In the genomic region with DNA sequence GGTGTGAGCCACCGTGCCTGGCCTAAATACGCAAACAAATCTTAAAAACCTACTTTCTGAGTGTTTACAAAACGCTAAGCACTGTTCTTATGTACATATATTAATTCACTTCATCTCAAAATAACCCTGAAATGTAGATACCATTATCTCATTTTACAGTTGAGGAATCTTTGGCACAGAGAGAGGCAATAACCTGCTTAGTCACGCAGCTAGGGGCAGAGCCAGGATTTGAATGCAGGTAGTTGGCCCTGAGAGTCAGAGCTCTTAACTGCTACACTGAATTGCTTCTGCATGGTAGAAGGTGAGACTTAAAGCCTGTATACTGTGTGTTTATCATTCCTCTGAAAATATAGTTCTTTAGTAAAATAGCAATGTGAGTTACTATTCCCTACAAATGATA, we compare ENCODE assay signal across 1 cellular context.
A peak's percentile ranks its signal among the peaks of the same experiment; 100 is the strongest.
TF ChIP-seq lines count a peak whose summit lies in the region.

No MANE protein-coding gene starts in this region.

TF ChIP-seq in K562, 482 proteins besides CTCF, POLR2A, EP300 and RAD21 (continued from another document):
- no peak for TF ChIP-seq ZNF395 (CRISPR knock-in tag; IDR thresholded peaks at IDR 0.05)
- peak; percentile 45 for TF ChIP-seq DPF2 (IDR thresholded peaks at IDR 0.05)
- TF ChIP-seq CTBP1 (IDR thresholded peaks at IDR 0.05; ENCODE audit: borderline replicate concordance): 0 out of 2 replicates have a peak, but pooled peaks have one; percentile 9
- TF ChIP-seq BACH1 (tag; IDR thresholded peaks at IDR 0.05): no peak
- TF ChIP-seq ARID1B (IDR thresholded peaks at IDR 0.05): peak; percentile 50
- TF ChIP-seq PYGO2 (tag; IDR thresholded peaks at IDR 0.05): no peak
- no peak for TF ChIP-seq PTRF (tag; IDR thresholded peaks at IDR 0.05)
- TF ChIP-seq ZFP36 (IDR thresholded peaks at IDR 0.05; ENCODE audit: low read depth, low read length, partially characterized antibody): peak; percentile 68
- TF ChIP-seq C11orf30 (IDR thresholded peaks at IDR 0.05; ENCODE audit: low read depth): peak; percentile 76
- no peak for TF ChIP-seq GABPB1 (CRISPR knock-in tag; IDR thresholded peaks at IDR 0.05)
- no peak for TF ChIP-seq ZNF444 (CRISPR knock-in tag; IDR thresholded peaks at IDR 0.05)
- no peak for TF ChIP-seq SAFB2 (IDR thresholded peaks at IDR 0.05; ENCODE audit: borderline replicate concordance, low read depth, low read length, severe bottlenecking)
- TF ChIP-seq RBFOX2 (IDR thresholded peaks at IDR 0.05; ENCODE audit: low read depth, low read length): no peak
- no peak for TF ChIP-seq TCF7L2 (IDR thresholded peaks at IDR 0.05; ENCODE audit: low read depth, low read length)
- TF ChIP-seq, protein P1, sequence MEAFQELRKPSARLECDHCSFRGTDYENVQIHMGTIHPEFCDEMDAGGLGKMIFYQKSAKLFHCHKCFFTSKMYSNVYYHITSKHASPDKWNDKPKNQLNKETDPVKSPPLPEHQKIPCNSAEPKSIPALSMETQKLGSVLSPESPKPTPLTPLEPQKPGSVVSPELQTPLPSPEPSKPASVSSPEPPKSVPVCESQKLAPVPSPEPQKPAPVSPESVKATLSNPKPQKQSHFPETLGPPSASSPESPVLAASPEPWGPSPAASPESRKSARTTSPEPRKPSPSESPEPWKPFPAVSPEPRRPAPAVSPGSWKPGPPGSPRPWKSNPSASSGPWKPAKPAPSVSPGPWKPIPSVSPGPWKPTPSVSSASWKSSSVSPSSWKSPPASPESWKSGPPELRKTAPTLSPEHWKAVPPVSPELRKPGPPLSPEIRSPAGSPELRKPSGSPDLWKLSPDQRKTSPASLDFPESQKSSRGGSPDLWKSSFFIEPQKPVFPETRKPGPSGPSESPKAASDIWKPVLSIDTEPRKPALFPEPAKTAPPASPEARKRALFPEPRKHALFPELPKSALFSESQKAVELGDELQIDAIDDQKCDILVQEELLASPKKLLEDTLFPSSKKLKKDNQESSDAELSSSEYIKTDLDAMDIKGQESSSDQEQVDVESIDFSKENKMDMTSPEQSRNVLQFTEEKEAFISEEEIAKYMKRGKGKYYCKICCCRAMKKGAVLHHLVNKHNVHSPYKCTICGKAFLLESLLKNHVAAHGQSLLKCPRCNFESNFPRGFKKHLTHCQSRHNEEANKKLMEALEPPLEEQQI (IDR thresholded peaks at IDR 0.05): no peak
- TF ChIP-seq XRCC4 (IDR thresholded peaks at IDR 0.05; ENCODE audit: extremely low read depth, insufficient read depth, insufficient read length): no peak
- peak; percentile 72 for TF ChIP-seq MAFG (tag; conservative IDR thresholded peaks at IDR 0.05)
